ENCODE assay signal across 21 cellular contexts in genomic region chr10:118213456-118213855, GRCh38.
"Had no signal": no experiment of that assay in that cellular context is flagged by ENCODE, and none has a peak within 500 bp of the region (broad histone marks: within the 10 kb centered on the region; RNA-seq: fewer than 3 reads in every experiment).

No MANE protein-coding gene starts in this region.

- ATAC-seq: activated CD8-positive, alpha-beta T cell treated with anti-CD3 and anti-CD28 coated beads, Interleukin-2, amount 10 ng/mL, durations not matched to agents 7 days and 5 days; activated naive CD8-positive, alpha-beta T cell treated with anti-CD3 and anti-CD28 coated beads, Interleukin-2, amount 50 U/mL, for 24 hours; gastroesophageal sphincter; heart left ventricle; left lung; naive thymus-derived CD4-positive, alpha-beta T cell; upper lobe of right lung had no signal

- H3K4me1 ChIP-seq: gastroesophageal sphincter, heart left ventricle, left lung, spleen, upper lobe of right lung had no signal

- H3K4me3 ChIP-seq: gastroesophageal sphincter, heart left ventricle, left lung, lung, spleen, thoracic aorta, upper lobe of right lung had no signal

- H3K36me3 ChIP-seq: gastroesophageal sphincter, heart left ventricle, left lung, spleen, thoracic aorta, upper lobe of right lung, WERI-Rb-1 had no signal

- H3K27ac ChIP-seq: epithelial cell of prostate, gastroesophageal sphincter, heart left ventricle, left lung, spleen, thoracic aorta, upper lobe of right lung, WERI-Rb-1 had no signal

- DNase-seq: activated CD4-positive, alpha-beta T cell treated with anti-CD3 and anti-CD28 coated beads, Interleukin-2, amount 50 U/mL, for 1 hour; activated CD4-positive, CD25-positive, alpha-beta regulatory T cell treated with anti-CD3 and anti-CD28 coated beads, Interleukin-2, amount 50 U/mL, for 72 hours; activated CD8-positive, alpha-beta T cell treated with anti-CD3 and anti-CD28 coated beads, Interleukin-2, amount 10 ng/mL, durations not matched to agents 7 days and 5 days; activated gamma-delta T cell; activated naive CD4-positive, alpha-beta T cell treated with anti-CD3 and anti-CD28 coated beads, Interleukin-2, amount 50 U/mL, for 16 hours; activated naive CD8-positive, alpha-beta T cell treated with anti-CD3 and anti-CD28 coated beads, Interleukin-2, amount 50 U/mL, for 24 hours; cerebellar nuclear complex; cortex of kidney; heart left ventricle; kidney; left lung; naive thymus-derived CD4-positive, alpha-beta T cell; spleen; stimulated activated CD4-positive, alpha-beta T cell treated with anti-CD3 and anti-CD28 coated beads, Interleukin-4, amount 100 ng/mL, for 24 hours; stimulated activated naive CD4-positive, alpha-beta T cell treated with Interleukin-2 at 50 U/mL for 16 hours; upper lobe of right lung; WERI-Rb-1 had no signal

- H3K9me3 ChIP-seq: gastroesophageal sphincter, heart left ventricle, left lung, spleen, thoracic aorta, upper lobe of right lung had no signal

- H3K27me3 ChIP-seq: heart left ventricle, upper lobe of right lung had no signal
